Comparison of ENCODE assay signal across 7 cellular contexts in genomic region chr4:13875160-13875559, GRCh38.
"Had no signal": no experiment of that assay in that cellular context is flagged by ENCODE, and none has a peak within 500 bp of the region (broad histone marks: within the 10 kb centered on the region; RNA-seq: fewer than 3 reads in every experiment).

No MANE protein-coding gene starts in this region.

- H3K4me3 ChIP-seq: K562 had no signal

- DNase-seq: KBM-7, KG1 had no signal

- ATAC-seq: HepG2, K562 had no signal

- H3K27ac Mint-ChIP-seq: IgD-negative memory B cell had no signal

- H3K4me3 Mint-ChIP-seq: IgD-negative memory B cell had no signal

- H3K4me1 Mint-ChIP-seq: IgD-negative memory B cell had no signal

- H3K36me3 Mint-ChIP-seq: IgD-negative memory B cell had no signal

- H3K27ac ChIP-seq: HL-60 had no signal

- FAIRE-seq: HepG2, HTR-8/SVneo, K562 had no signal
